In the genomic region with DNA sequence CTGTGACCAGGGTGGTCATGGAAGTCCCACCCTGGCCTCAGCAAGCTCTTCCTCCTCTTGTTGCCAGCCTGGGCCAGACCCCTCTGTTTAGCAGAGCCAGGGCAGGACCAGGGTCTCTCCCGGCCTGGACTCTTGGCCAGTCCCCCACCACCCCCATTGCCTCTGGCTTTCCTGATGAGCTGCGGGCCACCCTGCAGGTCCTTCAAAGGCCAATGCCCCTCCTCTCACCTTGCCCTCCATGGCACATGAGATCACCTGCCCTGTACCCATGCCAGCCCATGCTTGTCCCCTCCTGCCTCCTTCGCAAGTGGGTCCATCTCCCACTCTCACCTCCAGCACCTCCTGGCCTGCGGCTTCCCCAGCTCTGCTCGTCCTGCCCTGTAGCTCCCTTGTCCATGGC, we compare ENCODE assay signal across 19 cellular contexts. TPM values are rescaled to one million over a fixed set of nuclear protein-coding genes. Genes with fewer than 3 reads are reported as not detected.
DNase-seq lines count a peak whose midpoint lies in the region; ATAC-seq and TF ChIP-seq lines count a peak whose summit lies in the region.
"Had no signal": no experiment of that assay in that cellular context is flagged by ENCODE, and none has a peak within 500 bp of the region (broad histone marks: within the 10 kb centered on the region; RNA-seq: fewer than 3 reads in every experiment).

No MANE protein-coding gene starts in this region.

- no peak for DNase-seq in activated CD8-positive, alpha-beta T cell treated with anti-CD3 and anti-CD28 coated beads, Interleukin-2, amount 10 ng/mL, durations not matched to agents 7 days and 5 days
- no peak for DNase-seq in activated CD8-positive, alpha-beta T cell treated with anti-CD3 and anti-CD28 coated beads for 36 hours
- peak; percentile 43 for DNase-seq in posterior vena cava (ENCODE audit: low spot score)
- DNase-seq in HuH-7.5 (ENCODE audit: low spot score): no peak
- no peak for DNase-seq in HPDE6-E6E7 (ENCODE audit: extremely low spot score)
- DNase-seq: activated CD4-positive, alpha-beta T cell treated with anti-CD3 and anti-CD28 coated beads, Interleukin-2, amount 50 U/mL, for 4 hours; activated effector memory CD4-positive, alpha-beta T cell treated with anti-CD3 and anti-CD28 coated beads, Interleukin-2, amount 50 U/mL, for 16 hours; CD8-positive, alpha-beta memory T cell; cerebellar nuclear complex; kidney glomerular epithelial cell; NCI-H1092; NCI-H2029; NCI-H226; NCI-H748 treated with DMSO at 0.1 percent for 48 hours; small intestine; substantia nigra; T1000; upper lobe of right lung had no signal

- no peak for ATAC-seq in activated CD8-positive, alpha-beta T cell treated with anti-CD3 and anti-CD28 coated beads, Interleukin-2, amount 10 ng/mL, durations not matched to agents 7 days and 5 days
- no peak for ATAC-seq in activated CD8-positive, alpha-beta T cell treated with anti-CD3 and anti-CD28 coated beads for 36 hours
- ATAC-seq: upper lobe of right lung had no signal

- no peak for TF ChIP-seq CTCF in activated CD8-positive, alpha-beta T cell treated with anti-CD3 and anti-CD28 coated beads for 36 hours (IDR thresholded peaks at IDR 0.05)

- CTCF ChIA-PET in activated CD8-positive, alpha-beta T cell treated with anti-CD3 and anti-CD28 coated beads, Interleukin-2, amount 10 ng/mL, durations not matched to agents 7 days and 5 days (lab: Charles Lee): no interaction called here
- CTCF ChIA-PET in activated CD8-positive, alpha-beta T cell treated with anti-CD3 and anti-CD28 coated beads for 36 hours (lab: Charles Lee): no interaction called here

- H3K9me3 Mint-ChIP-seq in activated CD8-positive, alpha-beta T cell treated with anti-CD3 and anti-CD28 coated beads, Interleukin-2, amount 10 ng/mL, durations not matched to agents 7 days and 5 days (ENCODE audit: insufficient read depth): no peaks in the 10 kb centered on the region
- no peaks in the 10 kb centered on the region for H3K9me3 Mint-ChIP-seq in activated CD8-positive, alpha-beta T cell treated with anti-CD3 and anti-CD28 coated beads for 36 hours
- no peaks in the 10 kb centered on the region for H3K9me3 Mint-ChIP-seq in dendritic cell treated with granulocyte-macrophage colony-stimulating factor and Interleukin-4, amounts not matched to agents 40 ng/mL and 50 ng/mL, for 4 days
- H3K9me3 Mint-ChIP-seq: CD8-positive, alpha-beta memory T cell had no signal

- H3K27ac Mint-ChIP-seq in activated CD8-positive, alpha-beta T cell treated with anti-CD3 and anti-CD28 coated beads, Interleukin-2, amount 10 ng/mL, durations not matched to agents 7 days and 5 days: peak overlapping the region; percentile 78
- H3K27ac Mint-ChIP-seq in activated CD8-positive, alpha-beta T cell treated with anti-CD3 and anti-CD28 coated beads for 36 hours: no peak overlapping the region
- peak overlapping the region; percentile 10 for H3K27ac Mint-ChIP-seq in dendritic cell treated with granulocyte-macrophage colony-stimulating factor and Interleukin-4, amounts not matched to agents 40 ng/mL and 50 ng/mL, for 4 days

- intact Hi-C loops in activated CD8-positive, alpha-beta T cell treated with anti-CD3 and anti-CD28 coated beads for 36 hours (cut with micrococcal nuclease): no loop called here
- intact Hi-C loops in dendritic cell treated with granulocyte-macrophage colony-stimulating factor and Interleukin-4, amounts not matched to agents 40 ng/mL and 50 ng/mL, for 4 days (cut with micrococcal nuclease): no loop called here
- intact Hi-C loops in posterior vena cava (cut with DNase I): no loop called here

- peaks cover 84% of the 10 kb centered on the region for H3K36me3 Mint-ChIP-seq in activated CD8-positive, alpha-beta T cell treated with anti-CD3 and anti-CD28 coated beads, Interleukin-2, amount 10 ng/mL, durations not matched to agents 7 days and 5 days (ENCODE audit: low read depth)
- H3K36me3 Mint-ChIP-seq in activated CD8-positive, alpha-beta T cell treated with anti-CD3 and anti-CD28 coated beads for 36 hours (ENCODE audit: low read depth): peaks cover 58% of the 10 kb centered on the region
- peaks cover 87% of the 10 kb centered on the region for H3K36me3 Mint-ChIP-seq in dendritic cell treated with granulocyte-macrophage colony-stimulating factor and Interleukin-4, amounts not matched to agents 40 ng/mL and 50 ng/mL, for 4 days (ENCODE audit: low read depth)

- H3K4me3 Mint-ChIP-seq in activated CD8-positive, alpha-beta T cell treated with anti-CD3 and anti-CD28 coated beads, Interleukin-2, amount 10 ng/mL, durations not matched to agents 7 days and 5 days: no peak overlapping the region
- H3K4me3 Mint-ChIP-seq in activated CD8-positive, alpha-beta T cell treated with anti-CD3 and anti-CD28 coated beads for 36 hours: no peak overlapping the region
- H3K4me3 Mint-ChIP-seq in dendritic cell treated with granulocyte-macrophage colony-stimulating factor and Interleukin-4, amounts not matched to agents 40 ng/mL and 50 ng/mL, for 4 days: no peak overlapping the region
- H3K4me3 Mint-ChIP-seq: CD8-positive, alpha-beta memory T cell had no signal

- H3K27me3 Mint-ChIP-seq in activated CD8-positive, alpha-beta T cell treated with anti-CD3 and anti-CD28 coated beads, Interleukin-2, amount 10 ng/mL, durations not matched to agents 7 days and 5 days (ENCODE audit: low read depth): no peaks in the 10 kb centered on the region
- no peaks in the 10 kb centered on the region for H3K27me3 Mint-ChIP-seq in activated CD8-positive, alpha-beta T cell treated with anti-CD3 and anti-CD28 coated beads for 36 hours
- no peaks in the 10 kb centered on the region for H3K27me3 Mint-ChIP-seq in dendritic cell treated with granulocyte-macrophage colony-stimulating factor and Interleukin-4, amounts not matched to agents 40 ng/mL and 50 ng/mL, for 4 days

- peaks cover 40% of the 10 kb centered on the region for H3K4me1 Mint-ChIP-seq in activated CD8-positive, alpha-beta T cell treated with anti-CD3 and anti-CD28 coated beads, Interleukin-2, amount 10 ng/mL, durations not matched to agents 7 days and 5 days (ENCODE audit: low read depth)
- peaks cover 21% of the 10 kb centered on the region for H3K4me1 Mint-ChIP-seq in activated CD8-positive, alpha-beta T cell treated with anti-CD3 and anti-CD28 coated beads for 36 hours (ENCODE audit: low read depth)
- peaks cover 28% of the 10 kb centered on the region for H3K4me1 Mint-ChIP-seq in dendritic cell treated with granulocyte-macrophage colony-stimulating factor and Interleukin-4, amounts not matched to agents 40 ng/mL and 50 ng/mL, for 4 days (ENCODE audit: low read depth)

- POLR2A ChIA-PET in activated CD8-positive, alpha-beta T cell treated with anti-CD3 and anti-CD28 coated beads, Interleukin-2, amount 10 ng/mL, durations not matched to agents 7 days and 5 days (lab: Charles Lee): no interaction called here
- POLR2A ChIA-PET in activated CD8-positive, alpha-beta T cell treated with anti-CD3 and anti-CD28 coated beads for 36 hours (lab: Charles Lee): no interaction called here

RNA-seq across cellular contexts. Expression of a gene that starts 10.4 kb away (rescaled TPM):
- 100 to 1,000 TPM; 395 to 416 TPM for total RNA-seq in activated CD8-positive, alpha-beta T cell treated with anti-CD3 and anti-CD28 coated beads, Interleukin-2, amount 10 ng/mL, durations not matched to agents 7 days and 5 days
- total RNA-seq in activated CD8-positive, alpha-beta T cell treated with anti-CD3 and anti-CD28 coated beads for 36 hours: 100 to 1,000 TPM; 131 to 134 TPM
- total RNA-seq in posterior vena cava: 100 to 1,000 TPM in 1 of 2 donors, 10 to 100 TPM in 1; 60.3 to 123 TPM

RNA-seq across cellular contexts. Expression of a gene that starts 21.7 kb away (rescaled TPM):
- total RNA-seq in activated CD8-positive, alpha-beta T cell treated with anti-CD3 and anti-CD28 coated beads, Interleukin-2, amount 10 ng/mL, durations not matched to agents 7 days and 5 days: 10 to 100 TPM; 84.1 to 92.8 TPM
- 10 to 100 TPM; 33.9 to 34.4 TPM for total RNA-seq in activated CD8-positive, alpha-beta T cell treated with anti-CD3 and anti-CD28 coated beads for 36 hours
- total RNA-seq in posterior vena cava: 10 to 100 TPM; 28.8 to 29.8 TPM

RNA-seq across cellular contexts. Expression of a gene that starts 45.8 kb away (rescaled TPM):
- total RNA-seq in activated CD8-positive, alpha-beta T cell treated with anti-CD3 and anti-CD28 coated beads, Interleukin-2, amount 10 ng/mL, durations not matched to agents 7 days and 5 days: 100 to 1,000 TPM; 146 TPM
- 100 to 1,000 TPM; 109 to 114 TPM for total RNA-seq in activated CD8-positive, alpha-beta T cell treated with anti-CD3 and anti-CD28 coated beads for 36 hours
- 1 to 10 TPM; 4.6 to 6.0 TPM for total RNA-seq in posterior vena cava

RNA-seq across cellular contexts. Expression of a gene that starts 46.1 kb away (rescaled TPM):
- total RNA-seq in activated CD8-positive, alpha-beta T cell treated with anti-CD3 and anti-CD28 coated beads, Interleukin-2, amount 10 ng/mL, durations not matched to agents 7 days and 5 days: 100 to 1,000 TPM; 154 to 163 TPM
- 100 to 1,000 TPM; 162 to 170 TPM for total RNA-seq in activated CD8-positive, alpha-beta T cell treated with anti-CD3 and anti-CD28 coated beads for 36 hours
- 10 to 100 TPM; 78.2 to 84.7 TPM for total RNA-seq in posterior vena cava

RNA-seq across cellular contexts. Expression of a gene that starts 52.8 kb away (rescaled TPM):
- total RNA-seq in activated CD8-positive, alpha-beta T cell treated with anti-CD3 and anti-CD28 coated beads, Interleukin-2, amount 10 ng/mL, durations not matched to agents 7 days and 5 days: 1 to 10 TPM; 3.8 to 4.5 TPM
- 10 to 100 TPM; 10.3 to 13.9 TPM for total RNA-seq in activated CD8-positive, alpha-beta T cell treated with anti-CD3 and anti-CD28 coated beads for 36 hours
- 100 to 1,000 TPM in 1 of 2 donors, 10 to 100 TPM in 1; 83.0 to 106 TPM for total RNA-seq in posterior vena cava

Comparison
In these comparisons a context has a peak if more than half of its experiments do, and no peak if none do; other contexts are left out.
1. RNA of a gene that starts 45.8 kb away (total RNA-seq): 146 TPM in activated CD8-positive, alpha-beta T cell treated with anti-CD3 and anti-CD28 coated beads, Interleukin-2, amount 10 ng/mL, durations not matched to agents 7 days and 5 days and 109 to 114 TPM in activated CD8-positive, alpha-beta T cell treated with anti-CD3 and anti-CD28 coated beads for 36 hours; 4.6 to 6.0 TPM in posterior vena cava; every median in the first group is over 10 times any median in the second.